Comparison of ENCODE assay signal across 16 cellular contexts in the genomic region with DNA sequence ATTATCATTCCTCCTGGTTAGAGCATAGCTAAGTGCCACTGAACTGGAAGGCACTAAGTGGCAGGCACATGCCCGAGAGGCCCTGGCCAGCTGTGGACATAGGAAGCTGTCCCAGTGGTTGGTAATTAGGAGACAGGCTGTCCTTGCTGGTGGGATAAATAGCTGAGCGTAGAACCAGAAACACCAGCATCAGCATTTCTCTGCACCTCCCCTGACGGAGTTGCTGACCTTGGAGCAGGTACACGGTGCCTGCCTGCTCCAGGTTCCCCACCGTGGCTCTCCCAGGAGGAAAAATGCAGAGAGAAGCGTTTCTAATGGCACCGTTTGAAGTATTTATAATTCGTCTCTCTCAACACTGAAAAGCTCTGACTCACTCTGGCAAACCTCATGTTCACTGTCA. TPM values are rescaled to one million over a fixed set of nuclear protein-coding genes. Genes with fewer than 3 reads are reported as not detected.
A peak's percentile ranks its signal among the peaks of the same experiment; 100 is the strongest.
DNase-seq lines count a peak whose midpoint lies in the region; ATAC-seq and TF ChIP-seq lines count a peak whose summit lies in the region.
"Had no signal": no experiment of that assay in that cellular context is flagged by ENCODE, and none has a peak within 500 bp of the region (broad histone marks: within the 10 kb centered on the region; RNA-seq: fewer than 3 reads in every experiment).

No MANE protein-coding gene starts in this region.

- no peak for TF ChIP-seq EP300 in Ishikawa (IDR thresholded peaks at IDR 0.05; ENCODE audit: borderline replicate concordance)

- peak; percentile 84 for ATAC-seq in body of pancreas

- H3K27me3 ChIP-seq in body of pancreas, result no peaks in the 10 kb centered on the region
- H3K27me3 ChIP-seq: BE2C, esophagus squamous epithelium had no signal

- H3K36me3 ChIP-seq in body of pancreas (replicated peaks in 1 of 2; ENCODE audit: insufficient read depth in 1 of 2, low read depth in 2 of 2), result no peaks in the 10 kb centered on the region
- H3K36me3 ChIP-seq: BE2C, esophagus squamous epithelium had no signal

- peak overlapping the region; percentile 44 to 81 (median 64) for H3K27ac ChIP-seq in body of pancreas

- WGBS in body of pancreas, 2 donors, result 53 to 61% methylated on average over 8 of the region's 8 CpGs

- in situ Hi-C loops in GM13976 (cut with MboI; ENCODE audit: low sequenced_read_pairs, unreplicated experiment), result no loop called here

- TF ChIP-seq CTCF in body of pancreas (IDR thresholded peaks at IDR 0.05), result no peak
- no peak for TF ChIP-seq CTCF in GM13976 (IDR thresholded peaks at IDR 0.05; ENCODE audit: borderline replicate concordance, control extremely low read depth, extremely low read depth, insufficient read depth, missing control alignments)

- no peak for TF ChIP-seq RAD21 in Ishikawa (IDR thresholded peaks at IDR 0.05; ENCODE audit: low read depth)

- intact Hi-C loops in body of pancreas (cut with DNase I), result no loop called here

- H3K4me1 ChIP-seq in body of pancreas, result peaks cover 38% of the 10 kb centered on the region

- DNase-seq in body of pancreas (peak; percentile 24 to 69 (median 58)), iPS-NIHi11 (ENCODE audit: low spot score) (peak; percentile 25), renal cortical epithelial cell (ENCODE audit: low read depth) (peak; percentile 49), GM13976 (ENCODE audit: low spot score) (no peak), GM19240 (ENCODE audit: insufficient read length, low spot score) (no peak), NCI-H510A treated with DMSO at 0.1 percent for 48 hours (lab: John Stamatoyannopoulos, UW) (no peak)
- DNase-seq: activated CD8-positive, alpha-beta memory T cell treated with anti-CD3 and anti-CD28 coated beads for 24 hours; activated naive CD8-positive, alpha-beta T cell treated with anti-CD3 and anti-CD28 coated beads for 36 hours; BE2C; esophagus squamous epithelium; mucosa of descending colon; NK-92 treated with Interleukin-12 subunit alpha and Interleukin-12 subunit beta, amount 100 ng/mL, for 24 hours; stimulated activated CD4-positive, alpha-beta T cell treated with anti-CD3 and anti-CD28 coated beads, Interleukin-4, amount 100 ng/mL, for 1 hour; substantia nigra; T-helper 2 cell had no signal

- TF ChIP-seq POLR2A in body of pancreas (IDR thresholded peaks at IDR 0.05), result no peak

- H3K4me3 ChIP-seq in body of pancreas, result no peak overlapping the region
- H3K4me3 ChIP-seq: esophagus squamous epithelium, mucosa of descending colon had no signal

- no peaks in the 10 kb centered on the region for H3K9me3 ChIP-seq in body of pancreas
- H3K9me3 ChIP-seq: BE2C, esophagus squamous epithelium, mucosa of descending colon had no signal

TF ChIP-seq in Ishikawa, 13 proteins besides CTCF, POLR2A, EP300 and RAD21:
- TF ChIP-seq, protein P1, sequence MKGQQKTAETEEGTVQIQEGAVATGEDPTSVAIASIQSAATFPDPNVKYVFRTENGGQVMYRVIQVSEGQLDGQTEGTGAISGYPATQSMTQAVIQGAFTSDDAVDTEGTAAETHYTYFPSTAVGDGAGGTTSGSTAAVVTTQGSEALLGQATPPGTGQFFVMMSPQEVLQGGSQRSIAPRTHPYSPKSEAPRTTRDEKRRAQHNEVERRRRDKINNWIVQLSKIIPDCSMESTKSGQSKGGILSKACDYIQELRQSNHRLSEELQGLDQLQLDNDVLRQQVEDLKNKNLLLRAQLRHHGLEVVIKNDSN (IDR thresholded peaks at IDR 0.05), result no peak
- TF ChIP-seq, protein P2, sequence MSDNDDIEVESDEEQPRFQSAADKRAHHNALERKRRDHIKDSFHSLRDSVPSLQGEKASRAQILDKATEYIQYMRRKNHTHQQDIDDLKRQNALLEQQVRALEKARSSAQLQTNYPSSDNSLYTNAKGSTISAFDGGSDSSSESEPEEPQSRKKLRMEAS (IDR thresholded peaks at IDR 0.05), result peak; percentile 47; the same call in 1 of the 2 replicates
- TF ChIP-seq ZBTB7A (IDR thresholded peaks at IDR 0.05; ENCODE audit: low read depth) (no peak), TAF1 (IDR thresholded peaks at IDR 0.05; ENCODE audit: low read depth) (no peak), CREB1 (IDR thresholded peaks at IDR 0.05; ENCODE audit: low read depth) (no peak), TCF12 (IDR thresholded peaks at IDR 0.05; ENCODE audit: low read depth) (peak; percentile 29; the same call in 1 of the 2 replicates), YY1 (IDR thresholded peaks at IDR 0.05; ENCODE audit: low read depth) (no peak), TEAD4 (IDR thresholded peaks at IDR 0.05) (peak; percentile 40), FOXM1 (IDR thresholded peaks at IDR 0.05; ENCODE audit: borderline replicate concordance, low read depth) (no peak), CEBPB (IDR thresholded peaks at IDR 0.05) (no peak), NFIC (IDR thresholded peaks at IDR 0.05) (no peak), EGR1 (IDR thresholded peaks at IDR 0.05) (no peak)
- TF ChIP-seq, protein P3, sequence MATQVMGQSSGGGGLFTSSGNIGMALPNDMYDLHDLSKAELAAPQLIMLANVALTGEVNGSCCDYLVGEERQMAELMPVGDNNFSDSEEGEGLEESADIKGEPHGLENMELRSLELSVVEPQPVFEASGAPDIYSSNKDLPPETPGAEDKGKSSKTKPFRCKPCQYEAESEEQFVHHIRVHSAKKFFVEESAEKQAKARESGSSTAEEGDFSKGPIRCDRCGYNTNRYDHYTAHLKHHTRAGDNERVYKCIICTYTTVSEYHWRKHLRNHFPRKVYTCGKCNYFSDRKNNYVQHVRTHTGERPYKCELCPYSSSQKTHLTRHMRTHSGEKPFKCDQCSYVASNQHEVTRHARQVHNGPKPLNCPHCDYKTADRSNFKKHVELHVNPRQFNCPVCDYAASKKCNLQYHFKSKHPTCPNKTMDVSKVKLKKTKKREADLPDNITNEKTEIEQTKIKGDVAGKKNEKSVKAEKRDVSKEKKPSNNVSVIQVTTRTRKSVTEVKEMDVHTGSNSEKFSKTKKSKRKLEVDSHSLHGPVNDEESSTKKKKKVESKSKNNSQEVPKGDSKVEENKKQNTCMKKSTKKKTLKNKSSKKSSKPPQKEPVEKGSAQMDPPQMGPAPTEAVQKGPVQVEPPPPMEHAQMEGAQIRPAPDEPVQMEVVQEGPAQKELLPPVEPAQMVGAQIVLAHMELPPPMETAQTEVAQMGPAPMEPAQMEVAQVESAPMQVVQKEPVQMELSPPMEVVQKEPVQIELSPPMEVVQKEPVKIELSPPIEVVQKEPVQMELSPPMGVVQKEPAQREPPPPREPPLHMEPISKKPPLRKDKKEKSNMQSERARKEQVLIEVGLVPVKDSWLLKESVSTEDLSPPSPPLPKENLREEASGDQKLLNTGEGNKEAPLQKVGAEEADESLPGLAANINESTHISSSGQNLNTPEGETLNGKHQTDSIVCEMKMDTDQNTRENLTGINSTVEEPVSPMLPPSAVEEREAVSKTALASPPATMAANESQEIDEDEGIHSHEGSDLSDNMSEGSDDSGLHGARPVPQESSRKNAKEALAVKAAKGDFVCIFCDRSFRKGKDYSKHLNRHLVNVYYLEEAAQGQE (IDR thresholded peaks at IDR 0.05; ENCODE audit: low read depth), result no peak

RNA-seq across cellular contexts. Expression of a gene that starts 5.6 kb away (rescaled TPM):
- total RNA-seq in body of pancreas (10 to 100 TPM; 34.6 to 54.7 TPM), renal cortical epithelial cell (31.1 and 77.4 TPM in 2 replicates)

Comparison
In these comparisons a context has a peak if more than half of its experiments do, and no peak if none do; other contexts are left out.
1. DNase-seq: peak in body of pancreas (4 of 4), iPS-NIHi11 (single experiment) and renal cortical epithelial cell (single experiment); none in GM13976 (single experiment), GM19240 (single experiment) and NCI-H510A treated with DMSO at 0.1 percent for 48 hours (single experiment).